18 cellular contexts compared by ENCODE assay signal in genomic region chr5:54832846-54833245, GRCh38.
A peak's percentile ranks its signal among the peaks of the same experiment; 100 is the strongest.
DNase-seq lines count a peak whose midpoint lies in the region; ATAC-seq and TF ChIP-seq lines count a peak whose summit lies in the region.
"Had no signal": no experiment of that assay in that cellular context is flagged by ENCODE, and none has a peak within 500 bp of the region (broad histone marks: within the 10 kb centered on the region; RNA-seq: fewer than 3 reads in every experiment).

No MANE protein-coding gene starts in this region.

- no peaks in the 10 kb centered on the region for H3K27me3 ChIP-seq in trophoblast cell (ENCODE audit: insufficient read depth, low read length)
- no peaks in the 10 kb centered on the region for H3K27me3 ChIP-seq in hepatocyte
- H3K27me3 ChIP-seq: body of pancreas, heart right ventricle, SJCRH30 had no signal

- DNase-seq in Ammon's horn (ENCODE audit: low spot score) (peak; percentile 45), MV-4-11 (lab: John Stamatoyannopoulos, UW) (peak; percentile 7), left kidney (ENCODE audit: low read depth, low spot score) (peak; percentile 49), trophoblast cell (peak; percentile 26 to 34), hepatocyte (ENCODE audit: low spot score) (no peak), RPMI8226 (no peak), NCI-H1092 treated with DMSO at 0.1 percent for 48 hours (lab: John Stamatoyannopoulos, UW) (no peak)
- DNase-seq: activated CD4-positive, CD25-positive, alpha-beta regulatory T cell treated with anti-CD3 and anti-CD28 coated beads, Interleukin-2, amount 50 U/mL, for 72 hours; activated CD8-positive, alpha-beta memory T cell treated with anti-CD3 and anti-CD28 coated beads, Interleukin-2, amount 50 U/mL, for 4 hours; heart right ventricle; NCI-H1436 treated with DMSO at 0.1 percent for 48 hours; NK-92 treated with Interleukin-12 subunit alpha and Interleukin-12 subunit beta, amount 100 ng/mL, for 24 hours; SJCRH30 had no signal

- H2AK5ac ChIP-seq in trophoblast cell (ENCODE audit: low read length) = no peak overlapping the region

- H2AFZ ChIP-seq in trophoblast cell (ENCODE audit: insufficient read depth, low read length, poor library complexity) (no peak overlapping the region), hepatocyte (no peak overlapping the region)
- H2AFZ ChIP-seq: GM23338 had no signal

- no CpG with 5 or more reads among the region's 6 CpGs for WGBS in trophoblast cell (ENCODE audit: extremely low coverage, insufficient coverage, insufficient read length)
- 77% methylated on average over 6 of the region's 6 CpGs for WGBS in hepatocyte (ENCODE audit: low lambda C conversion rate, missing lambda C conversion rate)

- H3K79me2 ChIP-seq in trophoblast cell (ENCODE audit: control insufficient read depth, insufficient read depth, low read length, poor library complexity) (no peaks in the 10 kb centered on the region), hepatocyte (no peaks in the 10 kb centered on the region)

- no peaks in the 10 kb centered on the region for H4K20me1 ChIP-seq in hepatocyte (ENCODE audit: insufficient read depth, poor library complexity, severe bottlenecking)

- no peak overlapping the region for H4K91ac ChIP-seq in trophoblast cell (ENCODE audit: low read depth, low read length)

- H3K4me2 ChIP-seq in trophoblast cell (ENCODE audit: low read length) = no peak overlapping the region
- no peak overlapping the region for H3K4me2 ChIP-seq in hepatocyte
- H3K4me2 ChIP-seq: GM23338 had no signal

- H3K9ac ChIP-seq in trophoblast cell (ENCODE audit: low read length) = no peak overlapping the region

- ATAC-seq in GM21723 (IDR thresholded peaks at IDR 0.05; ENCODE audit: unreplicated experiment) = no peak
- ATAC-seq: body of pancreas, esophagus mucosa, GM12878, GM23338, heart right ventricle had no signal

- no peaks in the 10 kb centered on the region for H3K36me3 ChIP-seq in trophoblast cell (ENCODE audit: control insufficient read depth in 1 of 2, insufficient read depth in 2 of 2, low read length in 2 of 2)
- H3K36me3 ChIP-seq in hepatocyte (replicated peaks; ENCODE audit: insufficient read depth, low read depth) = no peaks in the 10 kb centered on the region
- H3K36me3 ChIP-seq: heart right ventricle, SJCRH30 had no signal

- H2BK120ac ChIP-seq in trophoblast cell (ENCODE audit: insufficient read depth, low read length, poor library complexity) = no peak overlapping the region

- no peak overlapping the region for H3K4ac ChIP-seq in trophoblast cell (ENCODE audit: low read depth, low read length)

- H2BK12ac ChIP-seq in trophoblast cell (ENCODE audit: low read length) = no peak overlapping the region

- no peak overlapping the region for H3K23ac ChIP-seq in trophoblast cell (ENCODE audit: low read length)

- peaks cover 2% of the 10 kb centered on the region for H3K79me1 ChIP-seq in trophoblast cell (ENCODE audit: low read length)

- no peak overlapping the region for H3K18ac ChIP-seq in trophoblast cell (ENCODE audit: low read length)

- H3K4me3 ChIP-seq in trophoblast cell (ENCODE audit: low read depth, low read length) (no peak overlapping the region), hepatocyte (no peak overlapping the region)
- H3K4me3 ChIP-seq: body of pancreas, GM12878, GM23338, heart right ventricle, SJCRH30 had no signal

- H3K4me1 ChIP-seq in trophoblast cell (ENCODE audit: control insufficient read depth in 1 of 2, insufficient read depth in 2 of 2, low read length in 2 of 2) (no peaks in the 10 kb centered on the region), hepatocyte (ENCODE audit: insufficient read depth) (peaks cover 17% of the 10 kb centered on the region)
- H3K4me1 ChIP-seq: SJCRH30 had no signal

- H3K9me3 ChIP-seq in trophoblast cell (ENCODE audit: insufficient read depth, low read depth, low read length) (no peaks in the 10 kb centered on the region), hepatocyte (ENCODE audit: low read depth) (no peaks in the 10 kb centered on the region)
- H3K9me3 ChIP-seq: body of pancreas, heart right ventricle, SJCRH30 had no signal

- H4K8ac ChIP-seq in trophoblast cell (ENCODE audit: low read depth, low read length) = no peak overlapping the region

- H3K14ac ChIP-seq in trophoblast cell (ENCODE audit: low read length) = no peak overlapping the region

- H3K9me2 ChIP-seq in hepatocyte (replicated peaks; ENCODE audit: insufficient read depth) = no peaks in the 10 kb centered on the region

- no peak overlapping the region for H4K12ac ChIP-seq in trophoblast cell (ENCODE audit: low read depth, low read length)

- H2BK5ac ChIP-seq in trophoblast cell (ENCODE audit: low read depth, low read length, poor library complexity) = no peak overlapping the region

- H3K27ac ChIP-seq in trophoblast cell (ENCODE audit: low read depth, low read length) (no peak overlapping the region), hepatocyte (no peak overlapping the region)
- H3K27ac ChIP-seq: body of pancreas, SJCRH30 had no signal

- no peak for TF ChIP-seq CTCF in hepatocyte (IDR thresholded peaks at IDR 0.05; ENCODE audit: poor library complexity)

Comparison
In these comparisons a context has a peak if more than half of its experiments do, and no peak if none do; other contexts are left out.
1. DNase-seq: peak in Ammon's horn (single experiment), MV-4-11 (single experiment), left kidney (single experiment) and trophoblast cell (2 of 2); none in hepatocyte (single experiment), RPMI8226 (single experiment) and NCI-H1092 treated with DMSO at 0.1 percent for 48 hours (single experiment).